ENCODE assay signal across 22 cellular contexts in the genomic region with DNA sequence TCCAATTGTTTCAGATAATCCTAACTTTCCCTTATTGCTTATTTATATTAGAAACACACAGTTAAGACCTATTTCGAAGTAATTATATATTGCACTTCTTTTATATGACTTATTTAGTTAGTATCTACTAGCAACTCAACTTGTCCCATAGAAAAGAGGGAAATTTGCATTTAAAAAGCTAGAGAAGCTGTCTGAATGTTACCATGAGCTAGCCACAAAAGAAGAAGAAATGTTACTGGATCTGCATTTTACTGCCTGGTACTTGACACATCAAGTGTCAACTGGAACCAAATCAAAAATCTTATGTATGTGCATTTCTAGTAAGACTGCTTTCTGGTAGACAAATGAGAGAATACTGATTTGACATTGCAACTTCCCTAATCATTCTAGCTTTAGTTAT.
"Had no signal": no experiment of that assay in that cellular context is flagged by ENCODE, and none has a peak within 500 bp of the region (broad histone marks: within the 10 kb centered on the region; RNA-seq: fewer than 3 reads in every experiment).

No MANE protein-coding gene starts in this region.

- FAIRE-seq: keratinocyte had no signal

- H3K27ac Mint-ChIP-seq: effector memory CD8-positive, alpha-beta T cell; natural killer cell had no signal

- H3K36me3 Mint-ChIP-seq: natural killer cell had no signal

- H3K4me1 Mint-ChIP-seq: natural killer cell had no signal

- H3K27me3 Mint-ChIP-seq: effector memory CD8-positive, alpha-beta T cell had no signal

- H3K27me3 ChIP-seq: heart left ventricle, neutrophil, pancreas, stomach, thyroid gland, vagina had no signal

- ATAC-seq: effector memory CD8-positive, alpha-beta T cell; heart left ventricle; left ventricle myocardium superior; lower lobe of right lung; natural killer cell; pancreas; right lobe of liver had no signal

- H3K4me3 ChIP-seq: heart left ventricle, lower lobe of right lung, pancreas, right lobe of liver, stomach, thyroid gland, vagina had no signal

- H3K27ac ChIP-seq: heart left ventricle, lower lobe of right lung, neutrophil, pancreas, right lobe of liver, stomach, thyroid gland, vagina had no signal

- H3K36me3 ChIP-seq: heart left ventricle, lower lobe of right lung, neutrophil, pancreas, right lobe of liver, stomach, thyroid gland, vagina had no signal

- H3K4me1 ChIP-seq: heart left ventricle, lower lobe of right lung, pancreas, right lobe of liver, stomach, thyroid gland, vagina had no signal

- DNase-seq: cortex of kidney; effector memory CD8-positive, alpha-beta T cell; erythroblast; heart left ventricle; hippocampal formation; left ventricle myocardium superior; lower lobe of right lung; natural killer cell; pancreas; retina; right lobe of liver; small intestine; stimulated activated CD4-positive, alpha-beta T cell treated with anti-CD3 and anti-CD28 coated beads, Interleukin-15, amount 100 ng/mL, for 24 hours; stimulated activated CD4-positive, alpha-beta T cell treated with anti-CD3 and anti-CD28 coated beads, Interleukin-4, amount 100 ng/mL, for 1 hour; stimulated activated CD8-positive, alpha-beta memory T cell treated with anti-CD3 and anti-CD28 coated beads, Interleukin-4, amount 100 ng/mL, for 48 hours; stimulated activated naive CD4-positive, alpha-beta T cell; stomach; thyroid gland; trophoblast cell had no signal

- H3K9me3 ChIP-seq: heart left ventricle, lower lobe of right lung, neutrophil, pancreas, right lobe of liver, stomach, thyroid gland, vagina had no signal

- H3K4me3 Mint-ChIP-seq: effector memory CD8-positive, alpha-beta T cell; natural killer cell had no signal
